ENCODE assay signal across 2 cellular contexts in genomic region chr11:110409174-110409573, GRCh38.
TF ChIP-seq lines count a peak whose summit lies in the region.

No MANE protein-coding gene starts in this region.

TF ChIP-seq in A549, 52 proteins besides CTCF, POLR2A, EP300 and RAD21 (continued from another document):
- 0 out of 2 replicates have a peak, but pooled peaks have one; percentile 9 for TF ChIP-seq HES2 (IDR thresholded peaks at IDR 0.05)
- TF ChIP-seq CEBPB (IDR thresholded peaks at IDR 0.05), result peak; percentile 62 to 72
- no peak for TF ChIP-seq MYC (IDR thresholded peaks at IDR 0.05; ENCODE audit: borderline replicate concordance, low read length)

TF ChIP-seq in IMR-90, 13 proteins besides CTCF, POLR2A, EP300 and RAD21:
- TF ChIP-seq USF2 (IDR thresholded peaks at IDR 0.05; ENCODE audit: low read depth, low read length), result no peak
- no peak for TF ChIP-seq CHD1 (IDR thresholded peaks at IDR 0.05; ENCODE audit: low read depth, low read length)
- no peak for TF ChIP-seq ELK1 (IDR thresholded peaks at IDR 0.05; ENCODE audit: borderline replicate concordance, low read depth, low read length)
- TF ChIP-seq CEBPB (IDR thresholded peaks at IDR 0.05; ENCODE audit: low read depth, low read length), result peak; percentile 88
- no peak for TF ChIP-seq MAZ (IDR thresholded peaks at IDR 0.05; ENCODE audit: borderline replicate concordance, low read depth, low read length)
- no peak for TF ChIP-seq RFX5 (IDR thresholded peaks at IDR 0.05; ENCODE audit: low read depth, low read length)
